ENCODE assay signal across 1 cellular context in genomic region chr3:174863488-174863887, GRCh38.
TF ChIP-seq lines count a peak whose summit lies in the region.

No MANE protein-coding gene starts in this region.

TF ChIP-seq in IMR-90, 13 proteins besides CTCF, POLR2A, EP300 and RAD21:
- no peak for TF ChIP-seq MAZ (IDR thresholded peaks at IDR 0.05; ENCODE audit: borderline replicate concordance, low read depth, low read length)
